Comparison of ENCODE assay signal across 22 cellular contexts in the genomic region with DNA sequence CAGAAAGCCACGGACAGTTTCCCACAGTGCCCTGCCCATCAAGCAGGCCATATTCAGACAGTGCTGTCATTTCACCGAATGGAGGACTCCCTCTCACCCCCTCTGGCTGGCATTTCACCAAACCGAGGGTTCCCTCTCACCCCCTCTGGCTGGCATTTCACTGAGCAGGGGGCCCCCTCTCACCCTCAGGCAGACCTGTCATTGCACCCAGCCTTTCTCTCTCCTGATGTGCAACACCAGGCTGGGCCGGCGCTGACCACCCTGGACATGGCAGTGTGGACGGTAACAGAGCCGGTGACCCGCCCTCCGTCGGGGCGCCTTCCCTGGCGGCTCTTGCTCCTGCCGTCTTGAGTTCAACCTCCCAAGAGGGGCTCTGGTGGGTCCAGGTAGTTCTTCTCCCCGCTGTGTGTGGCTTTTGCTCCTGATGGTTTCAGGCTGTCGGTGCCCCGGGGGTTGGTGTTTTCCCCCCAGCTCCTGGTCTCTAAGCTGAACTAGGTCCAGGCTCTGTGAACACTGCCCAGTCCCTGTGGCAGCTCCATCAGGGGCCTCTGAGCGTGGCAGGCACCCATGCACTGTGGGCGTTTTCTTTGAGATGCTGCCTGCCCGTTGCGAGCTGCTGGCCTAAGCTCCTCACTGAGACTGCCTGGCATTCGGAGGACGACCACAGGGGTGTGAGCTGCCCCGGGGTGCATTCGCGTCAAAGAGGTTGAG. TPM values are rescaled to one million over a fixed set of nuclear protein-coding genes. Genes with fewer than 3 reads are reported as not detected.
DNase-seq lines count a peak whose midpoint lies in the region; TF ChIP-seq lines count a peak whose summit lies in the region.
"Had no signal": no experiment of that assay in that cellular context is flagged by ENCODE, and none has a peak within 500 bp of the region (broad histone marks: within the 10 kb centered on the region; RNA-seq: fewer than 3 reads in every experiment).

No MANE protein-coding gene starts in this region.

- no peak overlapping the region for H2BK5ac ChIP-seq in neuronal stem cell (ENCODE audit: low read length)

- H2BK15ac ChIP-seq in neuronal stem cell (ENCODE audit: low read length) = no peak overlapping the region

- H3K4ac ChIP-seq in neuronal stem cell (ENCODE audit: low read length) = no peak overlapping the region

- peaks cover 0 to 40% (median 0%) of the 10 kb centered on the region in 3 experiments for H3K27me3 ChIP-seq in neuronal stem cell (ENCODE audit: control insufficient read depth in 3 of 3, insufficient read depth in 3 of 3, low read depth in 1 of 3, low read length in 3 of 3)
- H3K27me3 ChIP-seq: BLaER1 had no signal

- CTCF ChIA-PET in activated CD4-positive, alpha-beta memory T cell treated with anti-CD3 and anti-CD28 coated beads for 36 hours (lab: Charles Lee) = no interaction called here

- no peaks in the 10 kb centered on the region for H3K79me1 ChIP-seq in neuronal stem cell (ENCODE audit: low read depth, low read length)

- no peaks in the 10 kb centered on the region for H3K36me3 ChIP-seq in SK-N-MC (ENCODE audit: insufficient read depth, low read length)
- no peaks in the 10 kb centered on the region for H3K36me3 ChIP-seq in neuronal stem cell (replicated peaks in 1 of 2; ENCODE audit: control insufficient read depth in 2 of 2, insufficient read depth in 2 of 2, low read length in 2 of 2)
- H3K36me3 ChIP-seq: BLaER1 had no signal

- H3K9me3 ChIP-seq in SK-N-MC (ENCODE audit: low read depth, low read length) (no peaks in the 10 kb centered on the region), neuronal stem cell (replicated peaks in 1 of 2; ENCODE audit: control insufficient read depth in 2 of 2, insufficient read depth in 1 of 2, low read depth in 1 of 2, low read length in 2 of 2) (no peaks in the 10 kb centered on the region)

- no peak overlapping the region for H3K4me3 Mint-ChIP-seq in type B pancreatic cell
- H3K4me3 Mint-ChIP-seq in activated CD4-positive, alpha-beta memory T cell treated with anti-CD3 and anti-CD28 coated beads for 36 hours = no peak overlapping the region
- H3K4me3 Mint-ChIP-seq: CD8-positive, alpha-beta T cell; GM23338 had no signal

- intact Hi-C loops in activated CD4-positive, alpha-beta memory T cell treated with anti-CD3 and anti-CD28 coated beads for 36 hours (cut with micrococcal nuclease) = no loop called here

- no peak for TF ChIP-seq CTCF in type B pancreatic cell (conservative IDR thresholded peaks at IDR 0.05)

- H2AK5ac ChIP-seq in neuronal stem cell (ENCODE audit: low read depth, low read length) = peak overlapping the region; percentile 22

- H3K27ac ChIP-seq in SK-N-MC (peak overlapping the region; percentile 100), neuronal stem cell (replicated peaks; ENCODE audit: low read length) (no peak overlapping the region)
- H3K27ac ChIP-seq: BLaER1 had no signal

- peaks cover 32% of the 10 kb centered on the region for H3K4me1 Mint-ChIP-seq in type B pancreatic cell (ENCODE audit: unreplicated experiment)
- H3K4me1 Mint-ChIP-seq in activated CD4-positive, alpha-beta memory T cell treated with anti-CD3 and anti-CD28 coated beads for 36 hours (ENCODE audit: low read depth) = peaks cover 3% of the 10 kb centered on the region

- H3K36me3 Mint-ChIP-seq in type B pancreatic cell = peaks cover 4% of the 10 kb centered on the region
- no peaks in the 10 kb centered on the region for H3K36me3 Mint-ChIP-seq in activated CD4-positive, alpha-beta memory T cell treated with anti-CD3 and anti-CD28 coated beads for 36 hours
- H3K36me3 Mint-ChIP-seq: CD8-positive, alpha-beta T cell had no signal

- no peak overlapping the region for H4K8ac ChIP-seq in neuronal stem cell (ENCODE audit: low read depth, low read length)

- peak overlapping the region; percentile 63 for H3K18ac ChIP-seq in neuronal stem cell (ENCODE audit: low read length)

- no CpG with 5 or more reads among the region's 25 CpGs for WGBS in neuronal stem cell (ENCODE audit: extremely low coverage in 2 of 2, insufficient read length in 2 of 2, insufficient replicate concordance in 1 of 2), 2 donors

- H2BK12ac ChIP-seq in neuronal stem cell (ENCODE audit: low read length) = peak overlapping the region; percentile 11

- no peak overlapping the region for H4K91ac ChIP-seq in neuronal stem cell (ENCODE audit: low read depth, low read length, poor library complexity)

- H3K9ac ChIP-seq in SK-N-MC (ENCODE audit: insufficient read length) = no peak overlapping the region
- no peak overlapping the region for H3K9ac ChIP-seq in neuronal stem cell (ENCODE audit: low read depth, low read length, poor library complexity)
- H3K9ac ChIP-seq: BLaER1 had no signal

- no peak overlapping the region for H3K4me2 ChIP-seq in neuronal stem cell (ENCODE audit: insufficient read depth, low read length, poor library complexity, severe bottlenecking)
- H3K4me2 ChIP-seq: BLaER1, GM23338 had no signal

- H2AFZ ChIP-seq in neuronal stem cell (ENCODE audit: low read length) = no peak overlapping the region
- H2AFZ ChIP-seq: GM23338 had no signal

- H3K27me3 Mint-ChIP-seq in type B pancreatic cell = peaks cover 4% of the 10 kb centered on the region
- H3K27me3 Mint-ChIP-seq in activated CD4-positive, alpha-beta memory T cell treated with anti-CD3 and anti-CD28 coated beads for 36 hours = no peaks in the 10 kb centered on the region

- DNase-seq in activated effector memory CD4-positive, alpha-beta T cell treated with anti-CD3 and anti-CD28 coated beads, Interleukin-2, amount 50 U/mL, for 16 hours = peak; percentile 47
- DNase-seq in activated effector memory CD4-positive, alpha-beta T cell treated with Interleukin-2 at 50 U/mL for 16 hours = no peak
- DNase-seq in SK-N-MC (ENCODE audit: low read depth, low spot score) = no peak
- no peak for DNase-seq in neuronal stem cell (ENCODE audit: low spot score)
- DNase-seq in type B pancreatic cell (ENCODE audit: extremely low spot score, unreplicated experiment) = peak; percentile 70
- no peak for DNase-seq in activated CD4-positive, alpha-beta memory T cell treated with anti-CD3 and anti-CD28 coated beads for 36 hours
- no peak for DNase-seq in effector CD4-positive, alpha-beta T cell
- DNase-seq: Calu3; CD8-positive, alpha-beta T cell; DMS53; EL; MM.1S; NCI-H1092 treated with DMSO at 0.1 percent for 48 hours; NCI-H146; NCI-H2029 treated with DMSO at 0.1 percent for 48 hours; NCI-H2171; NCI-H526; PC-3; RPMI8226 had no signal

- H3K14ac ChIP-seq in neuronal stem cell (ENCODE audit: low read length) = no peak overlapping the region

- POLR2A ChIA-PET in activated CD4-positive, alpha-beta memory T cell treated with anti-CD3 and anti-CD28 coated beads for 36 hours (lab: Charles Lee) = no interaction called here

- peak overlapping the region; percentile 6 for H2BK120ac ChIP-seq in neuronal stem cell (ENCODE audit: low read depth, low read length)

- peaks cover 8 to 14% of the 10 kb centered on the region in 2 donors for H3K4me1 ChIP-seq in neuronal stem cell (ENCODE audit: control insufficient read depth in 2 of 2, insufficient read depth in 1 of 2, low read depth in 1 of 2, low read length in 2 of 2)

- H3K27ac Mint-ChIP-seq in type B pancreatic cell = no peak overlapping the region
- no peak overlapping the region for H3K27ac Mint-ChIP-seq in activated CD4-positive, alpha-beta memory T cell treated with anti-CD3 and anti-CD28 coated beads for 36 hours
- H3K27ac Mint-ChIP-seq: CD8-positive, alpha-beta T cell; GM23338 had no signal

- no peaks in the 10 kb centered on the region for H3K9me3 Mint-ChIP-seq in type B pancreatic cell
- H3K9me3 Mint-ChIP-seq in activated CD4-positive, alpha-beta memory T cell treated with anti-CD3 and anti-CD28 coated beads for 36 hours = no peaks in the 10 kb centered on the region
- H3K9me3 Mint-ChIP-seq: CD8-positive, alpha-beta T cell; GM23338 had no signal

- H3K4me3 ChIP-seq in SK-N-MC = no peak overlapping the region
- no peak overlapping the region for H3K4me3 ChIP-seq in neuronal stem cell (ENCODE audit: low read length in 2 of 2)
- H3K4me3 ChIP-seq: BLaER1, GM23338 had no signal

- no peak overlapping the region for H3K23ac ChIP-seq in neuronal stem cell (ENCODE audit: low read depth, low read length, poor library complexity)

RNA-seq across cellular contexts. Expression of a gene that starts 46.9 kb away (rescaled TPM):
- 0.26 TPM for polyA plus RNA-seq in neuronal stem cell (2013, experiment 1 of 2)
- 0.36 TPM for polyA plus RNA-seq in neuronal stem cell (2013, experiment 2 of 2)
- 0.52 and 5.3 TPM in 2 replicates for total RNA-seq in type B pancreatic cell (ENCODE audit: low replicate concordance)
- total RNA-seq in activated CD4-positive, alpha-beta memory T cell treated with anti-CD3 and anti-CD28 coated beads for 36 hours = 1 to 10 TPM; 1.5 to 1.8 TPM
- total RNA-seq: CD8-positive, alpha-beta T cell; LHCN-M2 had no signal
- polyA plus RNA-seq: GM23338 had no signal

Comparison
In these comparisons a context has a peak if more than half of its experiments do, and no peak if none do; other contexts are left out.
1. DNase-seq: peak in activated effector memory CD4-positive, alpha-beta T cell treated with anti-CD3 and anti-CD28 coated beads, Interleukin-2, amount 50 U/mL, for 16 hours (single experiment) and type B pancreatic cell (single experiment); none in activated effector memory CD4-positive, alpha-beta T cell treated with Interleukin-2 at 50 U/mL for 16 hours (single experiment), SK-N-MC (single experiment), neuronal stem cell (single experiment), activated CD4-positive, alpha-beta memory T cell treated with anti-CD3 and anti-CD28 coated beads for 36 hours (single experiment) and effector CD4-positive, alpha-beta T cell (single experiment).